37 cellular contexts compared by ENCODE assay signal in genomic region chr17:29326414-29326813, GRCh38.
"Had no signal": no experiment of that assay in that cellular context is flagged by ENCODE, and none has a peak within 500 bp of the region (broad histone marks: within the 10 kb centered on the region; RNA-seq: fewer than 3 reads in every experiment).

No MANE protein-coding gene starts in this region.

- H3K9me3 ChIP-seq: MG63 had no signal

- H3K36me3 ChIP-seq: MG63 had no signal

- H3K4me3 ChIP-seq: MG63 had no signal

- DNase-seq: Karpas-422, Kasumi-1, MG63, MM.1S, MV-4-11, NCI-H1048, NCI-H1092, NCI-H1092 treated with DMSO at 0.1 percent for 48 hours, NCI-H1105, NCI-H1105 treated with DMSO at 0.1 percent for 48 hours, NCI-H1417, NCI-H1417 treated with DMSO at 0.1 percent for 48 hours, NCI-H1436, NCI-H1436 treated with DMSO at 0.1 percent for 48 hours, NCI-H146, NCI-H1694, NCI-H1694 treated with DMSO at 0.1 percent for 48 hours, NCI-H187, NCI-H187 treated with DMSO at 0.1 percent for 48 hours, NCI-H1930, NCI-H2029, NCI-H2029 treated with DMSO at 0.1 percent for 48 hours, NCI-H2081, NCI-H2081 treated with DMSO at 0.1 percent for 48 hours, NCI-H2107, NCI-H2171, NCI-H2171 treated with DMSO at 0.1 percent for 48 hours, NCI-H2227 treated with DMSO at 0.1 percent for 48 hours, NCI-H226, NCI-H345, NCI-H446, NCI-H446 treated with DMSO at 0.1 percent for 48 hours, NCI-H510A, NCI-H510A treated with DMSO at 0.1 percent for 48 hours, NCI-H524, NCI-H524 treated with DMSO at 0.1 percent for 48 hours, NCI-H526 had no signal
